19 cellular contexts compared by ENCODE assay signal in genomic region chr14:92560106-92560865, GRCh38. TPM values are rescaled to one million over a fixed set of nuclear protein-coding genes. Genes with fewer than 3 reads are reported as not detected.
A peak's percentile ranks its signal among the peaks of the same experiment; 100 is the strongest.
DNase-seq lines count a peak whose midpoint lies in the region; ATAC-seq lines count a peak whose summit lies in the region.
"Had no signal": no experiment of that assay in that cellular context is flagged by ENCODE, and none has a peak within 500 bp of the region (broad histone marks: within the 10 kb centered on the region; RNA-seq: fewer than 3 reads in every experiment).

No MANE protein-coding gene starts in this region.

- ATAC-seq in activated naive CD8-positive, alpha-beta T cell treated with anti-CD3 and anti-CD28 coated beads, Interleukin-2, amount 10 ng/mL, durations not matched to agents 7 days and 5 days (ENCODE audit: low read depth), result peak; percentile 22
- no peak for ATAC-seq in GM18519 (IDR thresholded peaks at IDR 0.05; ENCODE audit: low FRiP score, unreplicated experiment)
- ATAC-seq: left lobe of liver, pancreas had no signal

- H3K4me3 ChIP-seq in thymus (ENCODE audit: low read length), result no peak overlapping the region
- H3K4me3 ChIP-seq: GM23248, pancreas, suprapubic skin had no signal

- CTCF ChIA-PET in activated CD4-positive, alpha-beta T cell treated with anti-CD3 and anti-CD28 coated beads, Interleukin-2, amount 10 ng/mL, durations not matched to agents 7 days and 5 days (lab: Charles Lee), result interaction anchor here (0.5 to 1.1 kb wide), 2 partner anchors 17 to 191 kb away, joined by 3 read pairs; no protein-coding TSS in a partner anchor

- no peaks in the 10 kb centered on the region for H3K9me3 Mint-ChIP-seq in activated CD4-positive, alpha-beta T cell treated with anti-CD3 and anti-CD28 coated beads, Interleukin-2, amount 10 ng/mL, durations not matched to agents 7 days and 5 days
- H3K9me3 Mint-ChIP-seq in activated naive CD8-positive, alpha-beta T cell treated with anti-CD3 and anti-CD28 coated beads, Interleukin-2, amount 10 ng/mL, durations not matched to agents 7 days and 5 days, result no peaks in the 10 kb centered on the region

- 78% methylated on average over 15 of the region's 15 CpGs for WGBS in thymus

- H3K27ac Mint-ChIP-seq in activated CD4-positive, alpha-beta T cell treated with anti-CD3 and anti-CD28 coated beads, Interleukin-2, amount 10 ng/mL, durations not matched to agents 7 days and 5 days, result peak overlapping the region; percentile 60
- no peak overlapping the region for H3K27ac Mint-ChIP-seq in activated naive CD8-positive, alpha-beta T cell treated with anti-CD3 and anti-CD28 coated beads, Interleukin-2, amount 10 ng/mL, durations not matched to agents 7 days and 5 days

- POLR2A ChIA-PET in activated CD4-positive, alpha-beta T cell treated with anti-CD3 and anti-CD28 coated beads, Interleukin-2, amount 10 ng/mL, durations not matched to agents 7 days and 5 days (lab: Charles Lee), result no interaction called here
- POLR2A ChIA-PET in activated naive CD8-positive, alpha-beta T cell treated with anti-CD3 and anti-CD28 coated beads, Interleukin-2, amount 10 ng/mL, durations not matched to agents 7 days and 5 days (lab: Charles Lee), result interaction anchor here (0.8 to 1.0 kb wide), 2 partner anchors 25 to 26 kb away, joined by 3 to 4 read pairs; no protein-coding TSS in a partner anchor

- H3K27ac ChIP-seq in thymus (ENCODE audit: low read depth), result peak overlapping the region; percentile 1
- H3K27ac ChIP-seq: GM23248, pancreas, suprapubic skin had no signal

- H3K4me3 Mint-ChIP-seq in activated CD4-positive, alpha-beta T cell treated with anti-CD3 and anti-CD28 coated beads, Interleukin-2, amount 10 ng/mL, durations not matched to agents 7 days and 5 days, result no peak overlapping the region
- H3K4me3 Mint-ChIP-seq in activated naive CD8-positive, alpha-beta T cell treated with anti-CD3 and anti-CD28 coated beads, Interleukin-2, amount 10 ng/mL, durations not matched to agents 7 days and 5 days, result no peak overlapping the region

- peaks cover 83% of the 10 kb centered on the region for H3K4me1 Mint-ChIP-seq in activated CD4-positive, alpha-beta T cell treated with anti-CD3 and anti-CD28 coated beads, Interleukin-2, amount 10 ng/mL, durations not matched to agents 7 days and 5 days
- peaks cover 70% of the 10 kb centered on the region for H3K4me1 Mint-ChIP-seq in activated naive CD8-positive, alpha-beta T cell treated with anti-CD3 and anti-CD28 coated beads, Interleukin-2, amount 10 ng/mL, durations not matched to agents 7 days and 5 days

- no peaks in the 10 kb centered on the region for H3K27me3 ChIP-seq in thymus (ENCODE audit: control insufficient read depth, insufficient read depth)
- H3K27me3 ChIP-seq: pancreas, suprapubic skin had no signal

- DNase-seq in stimulated activated naive CD4-positive, alpha-beta T cell (lab: John Stamatoyannopoulos, UW), result peak in 5 of 6 experiments; percentile 24 to 58 (median 40)
- DNase-seq in stimulated activated naive CD4-positive, alpha-beta T cell treated with Interleukin-2 at 50 U/mL for 16 hours (lab: John Stamatoyannopoulos, UW), result no peak
- DNase-seq in activated CD4-positive, alpha-beta T cell treated with anti-CD3 and anti-CD28 coated beads, Interleukin-2, amount 10 ng/mL, durations not matched to agents 7 days and 5 days, result peak; percentile 57
- no peak for DNase-seq in activated naive CD8-positive, alpha-beta T cell treated with anti-CD3 and anti-CD28 coated beads, Interleukin-2, amount 10 ng/mL, durations not matched to agents 7 days and 5 days
- no peak for DNase-seq in SW 1271 (lab: John Stamatoyannopoulos, UW)
- DNase-seq in NAMALWA (ENCODE audit: low spot score), result no peak
- DNase-seq: AML-193, caudate nucleus, DMS53, GM23248, NCI-H1436 treated with DMSO at 0.1 percent for 48 hours, NCI-H446 treated with DMSO at 0.1 percent for 48 hours, pancreas, SHP77, T1000 had no signal

- peaks cover 20% of the 10 kb centered on the region for H3K36me3 ChIP-seq in thymus (ENCODE audit: control insufficient read depth, insufficient read depth)
- H3K36me3 ChIP-seq: pancreas had no signal

- no peaks in the 10 kb centered on the region for H3K9me3 ChIP-seq in thymus (ENCODE audit: control insufficient read depth)
- H3K9me3 ChIP-seq: pancreas, suprapubic skin had no signal

- peaks cover 29% of the 10 kb centered on the region for H3K4me1 ChIP-seq in thymus (ENCODE audit: control insufficient read depth, insufficient read depth, low read length)
- H3K4me1 ChIP-seq: pancreas had no signal

- peaks cover 5% of the 10 kb centered on the region for H3K36me3 Mint-ChIP-seq in activated CD4-positive, alpha-beta T cell treated with anti-CD3 and anti-CD28 coated beads, Interleukin-2, amount 10 ng/mL, durations not matched to agents 7 days and 5 days (ENCODE audit: low read depth)
- H3K36me3 Mint-ChIP-seq in activated naive CD8-positive, alpha-beta T cell treated with anti-CD3 and anti-CD28 coated beads, Interleukin-2, amount 10 ng/mL, durations not matched to agents 7 days and 5 days, result peaks cover 53% of the 10 kb centered on the region

- H3K27me3 Mint-ChIP-seq in activated CD4-positive, alpha-beta T cell treated with anti-CD3 and anti-CD28 coated beads, Interleukin-2, amount 10 ng/mL, durations not matched to agents 7 days and 5 days, result no peaks in the 10 kb centered on the region
- no peaks in the 10 kb centered on the region for H3K27me3 Mint-ChIP-seq in activated naive CD8-positive, alpha-beta T cell treated with anti-CD3 and anti-CD28 coated beads, Interleukin-2, amount 10 ng/mL, durations not matched to agents 7 days and 5 days

RNA-seq across cellular contexts. Expression of gene RIN3, which starts 46.7 kb away (rescaled TPM):
- total RNA-seq in activated CD4-positive, alpha-beta T cell treated with anti-CD3 and anti-CD28 coated beads, Interleukin-2, amount 10 ng/mL, durations not matched to agents 7 days and 5 days, result 10 to 100 TPM; 52.6 to 56.8 TPM
- 10 to 100 TPM; 80.5 to 80.9 TPM for total RNA-seq in activated naive CD8-positive, alpha-beta T cell treated with anti-CD3 and anti-CD28 coated beads, Interleukin-2, amount 10 ng/mL, durations not matched to agents 7 days and 5 days
- polyA plus RNA-seq in thymus, result 20.6 TPM

Comparison
In these comparisons a context has a peak if more than half of its experiments do, and no peak if none do; other contexts are left out.
1. DNase-seq: peak in stimulated activated naive CD4-positive, alpha-beta T cell (5 of 6) and activated CD4-positive, alpha-beta T cell treated with anti-CD3 and anti-CD28 coated beads, Interleukin-2, amount 10 ng/mL, durations not matched to agents 7 days and 5 days (single experiment); none in stimulated activated naive CD4-positive, alpha-beta T cell treated with Interleukin-2 at 50 U/mL for 16 hours (single experiment), activated naive CD8-positive, alpha-beta T cell treated with anti-CD3 and anti-CD28 coated beads, Interleukin-2, amount 10 ng/mL, durations not matched to agents 7 days and 5 days (single experiment), SW 1271 (0 of 2) and NAMALWA (single experiment).